11 cellular contexts compared by ENCODE assay signal in genomic region chr17:48486557-48486956, GRCh38. TPM values are rescaled to one million over a fixed set of nuclear protein-coding genes. Genes with fewer than 3 reads are reported as not detected.
DNase-seq lines count a peak whose midpoint lies in the region; ATAC-seq, FAIRE-seq and TF ChIP-seq lines count a peak whose summit lies in the region.
"Had no signal": no experiment of that assay in that cellular context is flagged by ENCODE, and none has a peak within 500 bp of the region (broad histone marks: within the 10 kb centered on the region; RNA-seq: fewer than 3 reads in every experiment).

No MANE protein-coding gene starts in this region.

- no peak for ATAC-seq in HG02623 (IDR thresholded peaks at IDR 0.05; ENCODE audit: unreplicated experiment)

- H3K9me3 Mint-ChIP-seq in astrocyte (ENCODE audit: unreplicated experiment), result peaks cover 3% of the 10 kb centered on the region
- H3K9me3 Mint-ChIP-seq: activated naive CD4-positive, alpha-beta T cell treated with anti-CD3 and anti-CD28 coated beads, Interleukin-2, amount 50 U/mL, for 24 hours had no signal

- TF ChIP-seq CTCF in astrocyte (IDR thresholded peaks at IDR 0.05; ENCODE audit: insufficient read depth, low read depth, low read length) (peak; percentile 42), keratinocyte (optimal IDR thresholded peaks at IDR 0.05 in 1 of 3, IDR thresholded peaks at IDR 0.05 in 1 of 3, conservative IDR thresholded peaks at IDR 0.05 in 1 of 3; ENCODE audit: extremely low read depth in 1 of 3, insufficient read depth in 2 of 3, low read length in 3 of 3) (peak; percentile 23 to 63 (median 54))

- H2AFZ ChIP-seq in astrocyte (ENCODE audit: low read depth, low read length) (no peak overlapping the region), keratinocyte (ENCODE audit: control insufficient read depth, low read length) (no peak overlapping the region)

- H3K9me3 ChIP-seq in astrocyte (ENCODE audit: insufficient read depth, low read depth, low read length) (no peaks in the 10 kb centered on the region), keratinocyte (ENCODE audit: control insufficient read depth, low read depth, low read length) (no peaks in the 10 kb centered on the region)
- no peaks in the 10 kb centered on the region for H3K9me3 ChIP-seq in effector memory CD4-positive, alpha-beta T cell (ENCODE audit: control insufficient read depth, low read length)

- peaks cover 42% of the 10 kb centered on the region for H3K4me1 ChIP-seq in astrocyte (ENCODE audit: insufficient read depth, low read length)
- peaks cover 67% of the 10 kb centered on the region for H3K4me1 ChIP-seq in keratinocyte (ENCODE audit: control insufficient read depth, extremely low read depth, insufficient read depth, low read length)
- H3K4me1 ChIP-seq in effector memory CD4-positive, alpha-beta T cell (ENCODE audit: control insufficient read depth, insufficient read depth, low read length, poor library complexity, severe bottlenecking), result peaks cover 9% of the 10 kb centered on the region

- H3K4me2 ChIP-seq in astrocyte (ENCODE audit: low read length) (peak overlapping the region; percentile 57), keratinocyte (ENCODE audit: control insufficient read depth, extremely low read depth, insufficient read depth, low read depth, low read length) (peak overlapping the region; percentile 81)

- DNase-seq in AG08395 (ENCODE audit: low spot score) (peak; percentile 92), HT-29 (ENCODE audit: low spot score) (peak; percentile 80), astrocyte (ENCODE audit: low read depth) (peak; percentile 100), keratinocyte (ENCODE audit: low read depth, low spot score) (peak; percentile 88), NCI-H510A treated with DMSO at 0.1 percent for 48 hours (lab: John Stamatoyannopoulos, UW) (no peak), HUDEP-2 (lab: John Stamatoyannopoulos, UW; ENCODE audit: unreplicated experiment in 76 of 76) (no peak)
- DNase-seq in effector memory CD4-positive, alpha-beta T cell, result no peak
- DNase-seq: NCI-H1417 had no signal

- no peaks in the 10 kb centered on the region for H3K27me3 ChIP-seq in astrocyte (ENCODE audit: insufficient read depth, low read length)
- no peaks in the 10 kb centered on the region for H3K27me3 ChIP-seq in keratinocyte (ENCODE audit: control insufficient read depth, extremely low read depth, insufficient read depth, low read length)
- H3K27me3 ChIP-seq in effector memory CD4-positive, alpha-beta T cell (replicated peaks; ENCODE audit: control insufficient read depth, insufficient read depth, low read length, poor library complexity, severe bottlenecking), result no peaks in the 10 kb centered on the region

- H3K9ac ChIP-seq in astrocyte (ENCODE audit: low read length) (peak overlapping the region; percentile 67), keratinocyte (ENCODE audit: control insufficient read depth, extremely low read depth, insufficient read depth, low read length) (peak overlapping the region; percentile 56)

- H3K4me3 Mint-ChIP-seq in astrocyte (ENCODE audit: unreplicated experiment), result no peak overlapping the region
- H3K4me3 Mint-ChIP-seq: activated naive CD4-positive, alpha-beta T cell treated with anti-CD3 and anti-CD28 coated beads, Interleukin-2, amount 50 U/mL, for 24 hours had no signal

- H3K36me3 ChIP-seq in astrocyte (ENCODE audit: insufficient read depth, low read length) (no peaks in the 10 kb centered on the region), keratinocyte (ENCODE audit: control insufficient read depth in 2 of 2, extremely low read depth in 1 of 2, insufficient read depth in 2 of 2, low read length in 2 of 2) (no peaks in the 10 kb centered on the region)
- H3K36me3 ChIP-seq in effector memory CD4-positive, alpha-beta T cell (ENCODE audit: control insufficient read depth, insufficient read depth, low read length), result no peaks in the 10 kb centered on the region

- H3K9me1 ChIP-seq in keratinocyte (ENCODE audit: control insufficient read depth, extremely low read depth, insufficient read depth, low read length), result no peaks in the 10 kb centered on the region

- H3K4me1 Mint-ChIP-seq in astrocyte (ENCODE audit: low read depth, unreplicated experiment), result peaks cover 47% of the 10 kb centered on the region

- peak; percentile 52 for FAIRE-seq in astrocyte (lab: Jason Lieb, UNC)
- FAIRE-seq in keratinocyte (lab: Jason Lieb, UNC), result peak; percentile 100

- peak overlapping the region; percentile 68 for H3K27ac Mint-ChIP-seq in astrocyte (ENCODE audit: unreplicated experiment)
- H3K27ac Mint-ChIP-seq: activated naive CD4-positive, alpha-beta T cell treated with anti-CD3 and anti-CD28 coated beads, Interleukin-2, amount 50 U/mL, for 24 hours had no signal

- H3K27ac ChIP-seq in astrocyte (ENCODE audit: low read depth, low read length), result peak overlapping the region; percentile 100
- peak overlapping the region; percentile 94 for H3K27ac ChIP-seq in keratinocyte (ENCODE audit: control insufficient read depth, insufficient read depth, low read length)
- no peak overlapping the region for H3K27ac ChIP-seq in effector memory CD4-positive, alpha-beta T cell (ENCODE audit: insufficient read depth, low read length, poor library complexity, severe bottlenecking)

- H4K20me1 ChIP-seq in astrocyte (ENCODE audit: insufficient read depth, low read length), result no peaks in the 10 kb centered on the region
- no peaks in the 10 kb centered on the region for H4K20me1 ChIP-seq in keratinocyte (ENCODE audit: control insufficient read depth, extremely low read depth, insufficient read depth, low read length)

- peaks cover 19% of the 10 kb centered on the region for H3K27me3 Mint-ChIP-seq in astrocyte (ENCODE audit: low read depth, unreplicated experiment)
- H3K27me3 Mint-ChIP-seq: activated naive CD4-positive, alpha-beta T cell treated with anti-CD3 and anti-CD28 coated beads, Interleukin-2, amount 50 U/mL, for 24 hours had no signal

- H3K79me2 ChIP-seq in astrocyte (ENCODE audit: insufficient read depth, low read length) (no peaks in the 10 kb centered on the region), keratinocyte (ENCODE audit: control insufficient read depth, insufficient read depth, low read length) (no peaks in the 10 kb centered on the region)

- no peaks in the 10 kb centered on the region for H3K36me3 Mint-ChIP-seq in astrocyte (ENCODE audit: low read depth, unreplicated experiment)
- H3K36me3 Mint-ChIP-seq: activated naive CD4-positive, alpha-beta T cell treated with anti-CD3 and anti-CD28 coated beads, Interleukin-2, amount 50 U/mL, for 24 hours had no signal

- dilution Hi-C loops in keratinocyte (cut with MboI; ENCODE audit: extremely low pct_ligation_motif_present, low sequenced_read_pairs), result no loop called here

- H3K4me3 ChIP-seq in astrocyte (ENCODE audit: insufficient read depth, low read depth, low read length) (no peak overlapping the region), keratinocyte (ENCODE audit: control insufficient read depth in 2 of 3, extremely low read depth in 1 of 3, insufficient read depth in 2 of 3, low read depth in 1 of 3, low read length in 3 of 3) (peak overlapping the region in 1 of 3 experiments; percentile 34)
- no peak overlapping the region for H3K4me3 ChIP-seq in effector memory CD4-positive, alpha-beta T cell (ENCODE audit: insufficient read depth, low read depth, low read length, poor library complexity, severe bottlenecking)

RNA-seq across cellular contexts. Expression of gene HOXB1, which starts 44.3 kb away (rescaled TPM):
- total RNA-seq in HT-29 (2014; rRNA removed; shearing (Covaris generic)), result 0.08 TPM in 1 of 2 replicates, not detected in the other
- total RNA-seq in astrocyte, result not detected in 2 replicates
- polyA plus RNA-seq in keratinocyte, result not detected in 3 replicates
- polyA plus RNA-seq in keratinocyte (2011; ENCODE audit: low read depth), result not detected
- not detected in 2 replicates for polyA plus RNA-seq in keratinocyte (2011; cell fraction: cytosol; rRNA removed)
- polyA plus RNA-seq in keratinocyte (2011; cell fraction: nucleus; rRNA removed), result not detected in 2 replicates
- polyA plus RNA-seq in keratinocyte (2012; ENCODE audit: low replicate concordance), result not detected in 2 replicates
- polyA minus RNA-seq in keratinocyte, result not detected in 3 replicates
- not detected for polyA minus RNA-seq in keratinocyte (2011; cell fraction: cytosol; rRNA and poly(A)+ RNA removed)
- polyA minus RNA-seq in keratinocyte (2011; cell fraction: nucleus; rRNA and poly(A)+ RNA removed), result not detected in 2 replicates
- total RNA-seq: subcutaneous adipose tissue had no signal

RNA-seq across cellular contexts. Expression of gene SKAP1, which starts 56.5 kb away (rescaled TPM):
- 4.3 and 4.7 TPM in 2 replicates for total RNA-seq in HT-29 (2014; rRNA removed; shearing (Covaris generic))
- not detected in 2 replicates for total RNA-seq in astrocyte
- polyA plus RNA-seq in keratinocyte, result 0.09 TPM in 1 of 3 replicates, not detected in the others
- polyA plus RNA-seq in keratinocyte (2011; ENCODE audit: low read depth), result not detected
- not detected in 2 replicates for polyA plus RNA-seq in keratinocyte (2011; cell fraction: cytosol; rRNA removed)
- polyA plus RNA-seq in keratinocyte (2011; cell fraction: nucleus; rRNA removed), result not detected in 2 replicates
- polyA plus RNA-seq in keratinocyte (2012; ENCODE audit: low replicate concordance), result not detected in 2 replicates
- not detected in 3 replicates for polyA minus RNA-seq in keratinocyte
- polyA minus RNA-seq in keratinocyte (2011; cell fraction: cytosol; rRNA and poly(A)+ RNA removed), result not detected
- not detected in 2 replicates for polyA minus RNA-seq in keratinocyte (2011; cell fraction: nucleus; rRNA and poly(A)+ RNA removed)

RNA-seq across cellular contexts. Expression of gene HOXB2, which starts 58.4 kb away (rescaled TPM):
- 2.3 and 7.0 TPM in 2 replicates for total RNA-seq in HT-29 (2014; rRNA removed; shearing (Covaris generic))
- total RNA-seq in astrocyte, result 0.41 and 1.8 TPM in 2 replicates
- 3.0 to 5.7 TPM (median 3.8 TPM) in 3 replicates for polyA plus RNA-seq in keratinocyte
- polyA plus RNA-seq in keratinocyte (2011; ENCODE audit: low read depth), result not detected
- 4.2 and 4.6 TPM in 2 replicates for polyA plus RNA-seq in keratinocyte (2011; cell fraction: cytosol; rRNA removed)
- 7.0 and 9.2 TPM in 2 replicates for polyA plus RNA-seq in keratinocyte (2011; cell fraction: nucleus; rRNA removed)
- polyA plus RNA-seq in keratinocyte (2012; ENCODE audit: low replicate concordance), result 1.9 and 7.8 TPM in 2 replicates
- 0.33 to 1.6 TPM (median 0.58 TPM) in 3 replicates for polyA minus RNA-seq in keratinocyte
- polyA minus RNA-seq in keratinocyte (2011; cell fraction: cytosol; rRNA and poly(A)+ RNA removed), result 3.3 TPM
- 0.53 and 0.85 TPM in 2 replicates for polyA minus RNA-seq in keratinocyte (2011; cell fraction: nucleus; rRNA and poly(A)+ RNA removed)

Comparison
In these comparisons a context has a peak if more than half of its experiments do, and no peak if none do; other contexts are left out.
1. DNase-seq: peak in AG08395 (single experiment), HT-29 (single experiment), astrocyte (single experiment) and keratinocyte (single experiment); none in NCI-H510A treated with DMSO at 0.1 percent for 48 hours (single experiment), HUDEP-2 (0 of 76) and effector memory CD4-positive, alpha-beta T cell (0 of 3).